8 cellular contexts compared by ENCODE assay signal in genomic region chr2:156466739-156467405, GRCh38. TPM values are rescaled to one million over a fixed set of nuclear protein-coding genes. Genes with fewer than 3 reads are reported as not detected.
A peak's percentile ranks its signal among the peaks of the same experiment; 100 is the strongest.
DNase-seq lines count a peak whose midpoint lies in the region; ATAC-seq and TF ChIP-seq lines count a peak whose summit lies in the region.

No MANE protein-coding gene starts in this region.

- H3K9me3 Mint-ChIP-seq in natural killer cell treated with Interleukin-12 subunit alpha and Interleukin-12 subunit beta and Interleukin-15 and Interleukin-18, amount 100 ng/mL, for 72 hours = no peaks in the 10 kb centered on the region
- no peaks in the 10 kb centered on the region for H3K9me3 Mint-ChIP-seq in activated T-helper 17 cell treated with anti-CD3 and anti-CD28 coated beads, Interleukin-2, amount 50 U/mL, for 72 hours

- H3K4me3 ChIP-seq in AG10803 (ENCODE audit: low read length) = peak overlapping the region; percentile 40

- H3K36me3 Mint-ChIP-seq in natural killer cell treated with Interleukin-12 subunit alpha and Interleukin-12 subunit beta and Interleukin-15 and Interleukin-18, amount 100 ng/mL, for 72 hours = no peaks in the 10 kb centered on the region
- no peaks in the 10 kb centered on the region for H3K36me3 Mint-ChIP-seq in activated T-helper 17 cell treated with anti-CD3 and anti-CD28 coated beads, Interleukin-2, amount 50 U/mL, for 72 hours (ENCODE audit: low read depth)

- peaks cover 31 to 50% of the 10 kb centered on the region in 2 donors for H3K4me1 Mint-ChIP-seq in natural killer cell treated with Interleukin-12 subunit alpha and Interleukin-12 subunit beta and Interleukin-15 and Interleukin-18, amount 100 ng/mL, for 72 hours (ENCODE audit: low read depth in 2 of 2)
- H3K4me1 Mint-ChIP-seq in activated T-helper 17 cell treated with anti-CD3 and anti-CD28 coated beads, Interleukin-2, amount 50 U/mL, for 72 hours = peaks cover 7% of the 10 kb centered on the region

- H3K4me3 Mint-ChIP-seq in natural killer cell treated with Interleukin-12 subunit alpha and Interleukin-12 subunit beta and Interleukin-15 and Interleukin-18, amount 100 ng/mL, for 72 hours = peak overlapping the region; percentile 69
- no peak overlapping the region for H3K4me3 Mint-ChIP-seq in activated T-helper 17 cell treated with anti-CD3 and anti-CD28 coated beads, Interleukin-2, amount 50 U/mL, for 72 hours

- H3K27ac Mint-ChIP-seq in natural killer cell treated with Interleukin-12 subunit alpha and Interleukin-12 subunit beta and Interleukin-15 and Interleukin-18, amount 100 ng/mL, for 72 hours = peak overlapping the region; percentile 40 to 60
- no peak overlapping the region for H3K27ac Mint-ChIP-seq in activated T-helper 17 cell treated with anti-CD3 and anti-CD28 coated beads, Interleukin-2, amount 50 U/mL, for 72 hours

- no peaks in the 10 kb centered on the region for H3K27me3 Mint-ChIP-seq in natural killer cell treated with Interleukin-12 subunit alpha and Interleukin-12 subunit beta and Interleukin-15 and Interleukin-18, amount 100 ng/mL, for 72 hours
- H3K27me3 Mint-ChIP-seq in activated T-helper 17 cell treated with anti-CD3 and anti-CD28 coated beads, Interleukin-2, amount 50 U/mL, for 72 hours = no peaks in the 10 kb centered on the region

- TF ChIP-seq CTCF in AG10803 (conservative IDR thresholded peaks at IDR 0.05; ENCODE audit: low read length) = no peak

- ATAC-seq in esophagus mucosa (peak; percentile 81), GM18870 (IDR thresholded peaks at IDR 0.05; ENCODE audit: unreplicated experiment) (no peak)
- no peak for ATAC-seq in natural killer cell treated with Interleukin-12 subunit alpha and Interleukin-12 subunit beta and Interleukin-15 and Interleukin-18, amount 100 ng/mL, for 72 hours
- no peak for ATAC-seq in activated T-helper 17 cell treated with anti-CD3 and anti-CD28 coated beads, Interleukin-2, amount 50 U/mL, for 72 hours (replicated peaks)

- DNase-seq in AG10803 (ENCODE audit: low read depth) = peak; percentile 75
- DNase-seq in NCI-H2029 treated with DMSO at 0.1 percent for 48 hours (lab: John Stamatoyannopoulos, UW) = peak; percentile 49
- DNase-seq in natural killer cell treated with Interleukin-12 subunit alpha and Interleukin-12 subunit beta and Interleukin-15 and Interleukin-18, amount 100 ng/mL, for 72 hours (ENCODE audit: low spot score) = no peak
- DNase-seq in SHP77 treated with DMSO at 0.1 percent for 48 hours (lab: John Stamatoyannopoulos, UW) = no peak
- DNase-seq in DMS 273 (lab: John Stamatoyannopoulos, UW; ENCODE audit: unreplicated experiment) = no peak

RNA-seq across cellular contexts. Expression of gene GPD2, which starts 30.7 kb away (rescaled TPM):
- total RNA-seq in esophagus mucosa = 56.1 TPM
- total RNA-seq in natural killer cell treated with Interleukin-12 subunit alpha and Interleukin-12 subunit beta and Interleukin-15 and Interleukin-18, amount 100 ng/mL, for 72 hours = 10 to 100 TPM; 25.7 to 34.1 TPM
- total RNA-seq in activated T-helper 17 cell treated with anti-CD3 and anti-CD28 coated beads, Interleukin-2, amount 50 U/mL, for 72 hours = 10 to 100 TPM; 14.9 to 31.6 TPM

Comparison
In these comparisons a context has a peak if more than half of its experiments do, and no peak if none do; other contexts are left out.
1. DNase-seq: peak in AG10803 (single experiment) and NCI-H2029 treated with DMSO at 0.1 percent for 48 hours (single experiment); none in natural killer cell treated with Interleukin-12 subunit alpha and Interleukin-12 subunit beta and Interleukin-15 and Interleukin-18, amount 100 ng/mL, for 72 hours (single experiment), SHP77 treated with DMSO at 0.1 percent for 48 hours (single experiment) and DMS 273 (single experiment).